14 cellular contexts compared by ENCODE assay signal in the genomic region with DNA sequence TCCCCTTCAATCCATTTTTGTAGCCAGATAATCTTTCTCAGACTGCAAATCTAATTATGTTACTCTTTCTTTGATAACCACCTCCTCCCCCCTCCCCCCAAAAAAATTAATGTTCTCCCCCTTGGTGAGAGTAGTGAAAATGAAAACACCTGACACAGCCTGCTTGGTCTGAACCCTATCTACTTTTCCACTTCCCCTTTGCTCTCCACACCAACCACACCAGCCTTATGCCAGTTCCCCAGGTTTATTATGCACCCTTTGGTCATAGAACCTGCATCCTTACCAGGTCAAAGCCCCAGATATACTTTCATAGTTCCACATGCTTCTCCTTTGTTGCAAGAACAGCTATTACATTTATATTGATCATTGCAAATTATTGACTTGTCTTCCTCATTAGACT. TPM values are rescaled to one million over a fixed set of nuclear protein-coding genes. Genes with fewer than 3 reads are reported as not detected.
DNase-seq lines count a peak whose midpoint lies in the region; ATAC-seq lines count a peak whose summit lies in the region.
"Had no signal": no experiment of that assay in that cellular context is flagged by ENCODE, and none has a peak within 500 bp of the region (broad histone marks: within the 10 kb centered on the region; RNA-seq: fewer than 3 reads in every experiment).

No MANE protein-coding gene starts in this region.

- intact Hi-C loops in activated T-helper 1 cell treated with anti-CD3 and anti-CD28 coated beads, Interleukin-12 subunit alpha, Interleukin-12 subunit beta, Interleukin-2, Interleukin-4 antibody, amounts not matched to agents 30 ng/mL and 10 ng/mL and 1 ng/mL, durations not matched to agents 14 hours and 24 hours and 36 hours (cut with micrococcal nuclease), result no loop called here

- H3K36me3 Mint-ChIP-seq in activated T-helper 1 cell treated with anti-CD3 and anti-CD28 coated beads, Interleukin-12 subunit alpha, Interleukin-12 subunit beta, Interleukin-2, Interleukin-4 antibody, amounts not matched to agents 30 ng/mL and 10 ng/mL and 1 ng/mL, durations not matched to agents 14 hours and 24 hours and 36 hours (ENCODE audit: low read depth), result peaks cover 1% of the 10 kb centered on the region
- H3K36me3 Mint-ChIP-seq in activated naive CD4-positive, alpha-beta T cell treated with anti-CD3 and anti-CD28 coated beads, Interleukin-2, amount 10 ng/mL, durations not matched to agents 7 days and 5 days, result no peaks in the 10 kb centered on the region
- H3K36me3 Mint-ChIP-seq: immature natural killer cell had no signal

- H3K9me3 Mint-ChIP-seq in activated T-helper 1 cell treated with anti-CD3 and anti-CD28 coated beads, Interleukin-12 subunit alpha, Interleukin-12 subunit beta, Interleukin-2, Interleukin-4 antibody, amounts not matched to agents 30 ng/mL and 10 ng/mL and 1 ng/mL, durations not matched to agents 14 hours and 24 hours and 36 hours, result peaks cover 15% of the 10 kb centered on the region
- peaks cover 6% of the 10 kb centered on the region for H3K9me3 Mint-ChIP-seq in activated naive CD4-positive, alpha-beta T cell treated with anti-CD3 and anti-CD28 coated beads, Interleukin-2, amount 10 ng/mL, durations not matched to agents 7 days and 5 days

- H3K27me3 Mint-ChIP-seq in activated T-helper 1 cell treated with anti-CD3 and anti-CD28 coated beads, Interleukin-12 subunit alpha, Interleukin-12 subunit beta, Interleukin-2, Interleukin-4 antibody, amounts not matched to agents 30 ng/mL and 10 ng/mL and 1 ng/mL, durations not matched to agents 14 hours and 24 hours and 36 hours (ENCODE audit: insufficient read depth), result peaks cover 3% of the 10 kb centered on the region
- H3K27me3 Mint-ChIP-seq in activated naive CD4-positive, alpha-beta T cell treated with anti-CD3 and anti-CD28 coated beads, Interleukin-2, amount 10 ng/mL, durations not matched to agents 7 days and 5 days, result no peaks in the 10 kb centered on the region

- H3K4me3 Mint-ChIP-seq in activated T-helper 1 cell treated with anti-CD3 and anti-CD28 coated beads, Interleukin-12 subunit alpha, Interleukin-12 subunit beta, Interleukin-2, Interleukin-4 antibody, amounts not matched to agents 30 ng/mL and 10 ng/mL and 1 ng/mL, durations not matched to agents 14 hours and 24 hours and 36 hours, result no peak overlapping the region
- H3K4me3 Mint-ChIP-seq in activated naive CD4-positive, alpha-beta T cell treated with anti-CD3 and anti-CD28 coated beads, Interleukin-2, amount 10 ng/mL, durations not matched to agents 7 days and 5 days, result no peak overlapping the region
- H3K4me3 Mint-ChIP-seq: immature natural killer cell had no signal

- H3K4me1 Mint-ChIP-seq in activated T-helper 1 cell treated with anti-CD3 and anti-CD28 coated beads, Interleukin-12 subunit alpha, Interleukin-12 subunit beta, Interleukin-2, Interleukin-4 antibody, amounts not matched to agents 30 ng/mL and 10 ng/mL and 1 ng/mL, durations not matched to agents 14 hours and 24 hours and 36 hours (ENCODE audit: low read depth), result peaks cover 11% of the 10 kb centered on the region
- peaks cover 3% of the 10 kb centered on the region for H3K4me1 Mint-ChIP-seq in activated naive CD4-positive, alpha-beta T cell treated with anti-CD3 and anti-CD28 coated beads, Interleukin-2, amount 10 ng/mL, durations not matched to agents 7 days and 5 days

- no peak for DNase-seq in activated T-helper 1 cell treated with anti-CD3 and anti-CD28 coated beads, Interleukin-12 subunit alpha, Interleukin-12 subunit beta, Interleukin-2, Interleukin-4 antibody, amounts not matched to agents 30 ng/mL and 10 ng/mL and 1 ng/mL, durations not matched to agents 14 hours and 24 hours and 36 hours (ENCODE audit: low spot score)
- no peak for DNase-seq in NCI-H2171 (lab: John Stamatoyannopoulos, UW)
- DNase-seq in activated CD4-positive, alpha-beta T cell treated with anti-CD3 and anti-CD28 coated beads for 48 hours, result no peak
- no peak for DNase-seq in activated naive CD4-positive, alpha-beta T cell treated with anti-CD3 and anti-CD28 coated beads, Interleukin-2, amount 10 ng/mL, durations not matched to agents 7 days and 5 days
- DNase-seq: immature natural killer cell; NCI-H1092; NCI-H524 treated with DMSO at 0.1 percent for 48 hours; SHP77 treated with DMSO at 0.1 percent for 48 hours; stimulated activated naive CD8-positive, alpha-beta T cell treated with anti-CD3 and anti-CD28 coated beads, Interleukin-15, Interleukin-2, amounts not matched to agents 100 U/mL and 50 U/mL, for 24 hours had no signal

- CTCF ChIA-PET in activated naive CD4-positive, alpha-beta T cell treated with anti-CD3 and anti-CD28 coated beads, Interleukin-2, amount 10 ng/mL, durations not matched to agents 7 days and 5 days (lab: Charles Lee), result no interaction called here

- ATAC-seq in GM18858 (IDR thresholded peaks at IDR 0.05; ENCODE audit: unreplicated experiment) (peak; percentile 71), GM21390 (IDR thresholded peaks at IDR 0.05; ENCODE audit: unreplicated experiment) (peak; percentile 87), HG02970 (IDR thresholded peaks at IDR 0.05; ENCODE audit: low FRiP score, unreplicated experiment) (peak; percentile 53), HG03571 (IDR thresholded peaks at IDR 0.05; ENCODE audit: unreplicated experiment) (peak; percentile 79)
- ATAC-seq: stimulated activated naive CD8-positive, alpha-beta T cell treated with anti-CD3 and anti-CD28 coated beads, Interleukin-15, Interleukin-2, amounts not matched to agents 100 U/mL and 50 U/mL, for 24 hours had no signal

- no peak overlapping the region for H3K27ac Mint-ChIP-seq in activated T-helper 1 cell treated with anti-CD3 and anti-CD28 coated beads, Interleukin-12 subunit alpha, Interleukin-12 subunit beta, Interleukin-2, Interleukin-4 antibody, amounts not matched to agents 30 ng/mL and 10 ng/mL and 1 ng/mL, durations not matched to agents 14 hours and 24 hours and 36 hours
- H3K27ac Mint-ChIP-seq in activated naive CD4-positive, alpha-beta T cell treated with anti-CD3 and anti-CD28 coated beads, Interleukin-2, amount 10 ng/mL, durations not matched to agents 7 days and 5 days, result no peak overlapping the region
- H3K27ac Mint-ChIP-seq: immature natural killer cell, progenitor cell of endocrine pancreas had no signal

RNA-seq across cellular contexts. Expression of a gene that starts 19.4 kb away (rescaled TPM):
- total RNA-seq in activated T-helper 1 cell treated with anti-CD3 and anti-CD28 coated beads, Interleukin-12 subunit alpha, Interleukin-12 subunit beta, Interleukin-2, Interleukin-4 antibody, amounts not matched to agents 30 ng/mL and 10 ng/mL and 1 ng/mL, durations not matched to agents 14 hours and 24 hours and 36 hours, result 72.6 and 75.8 TPM in 2 replicates

RNA-seq across cellular contexts. Expression of a gene that starts 53.5 kb away (rescaled TPM):
- not detected in 2 replicates for total RNA-seq in activated T-helper 1 cell treated with anti-CD3 and anti-CD28 coated beads, Interleukin-12 subunit alpha, Interleukin-12 subunit beta, Interleukin-2, Interleukin-4 antibody, amounts not matched to agents 30 ng/mL and 10 ng/mL and 1 ng/mL, durations not matched to agents 14 hours and 24 hours and 36 hours
- total RNA-seq: progenitor cell of endocrine pancreas had no signal
